ENCODE assay signal across 8 cellular contexts in the genomic region with DNA sequence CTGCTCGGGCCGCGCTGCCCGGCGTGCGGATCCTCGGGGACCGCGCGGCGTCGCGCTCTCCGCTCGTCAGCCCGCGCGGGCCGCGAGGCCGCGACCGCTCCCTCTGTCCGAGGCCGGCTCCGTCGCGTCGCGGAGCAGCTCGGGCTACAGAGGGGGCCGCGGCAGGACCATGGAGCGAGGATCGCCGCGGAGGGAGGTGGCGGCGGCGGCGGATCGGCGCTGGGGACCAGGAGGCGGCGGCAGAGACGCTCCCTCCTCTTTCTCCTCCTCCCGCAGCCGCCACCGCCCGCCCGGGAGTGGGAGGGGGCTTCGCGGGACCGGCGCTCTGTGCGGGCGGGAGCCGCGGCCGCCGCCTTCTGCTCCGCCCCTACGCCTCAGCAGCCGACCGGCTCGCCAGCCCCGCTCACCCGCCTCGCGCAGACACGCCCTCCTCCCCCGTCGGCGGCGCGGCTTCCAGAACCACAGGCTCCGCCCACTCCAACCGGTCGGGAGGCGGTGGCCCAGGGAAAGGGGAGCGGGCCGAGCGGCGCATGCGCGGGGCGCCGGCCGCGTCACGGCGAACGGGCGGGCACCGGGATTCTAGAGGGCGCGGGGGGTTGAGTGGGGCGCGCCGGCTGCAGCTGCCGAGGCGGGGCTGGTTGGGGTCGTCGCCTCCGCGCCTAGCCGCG. TPM values are rescaled to one million over a fixed set of nuclear protein-coding genes. Genes with fewer than 3 reads are reported as not detected.
DNase-seq lines count a peak whose midpoint lies in the region; ATAC-seq lines count a peak whose summit lies in the region.

A gene with protein sequence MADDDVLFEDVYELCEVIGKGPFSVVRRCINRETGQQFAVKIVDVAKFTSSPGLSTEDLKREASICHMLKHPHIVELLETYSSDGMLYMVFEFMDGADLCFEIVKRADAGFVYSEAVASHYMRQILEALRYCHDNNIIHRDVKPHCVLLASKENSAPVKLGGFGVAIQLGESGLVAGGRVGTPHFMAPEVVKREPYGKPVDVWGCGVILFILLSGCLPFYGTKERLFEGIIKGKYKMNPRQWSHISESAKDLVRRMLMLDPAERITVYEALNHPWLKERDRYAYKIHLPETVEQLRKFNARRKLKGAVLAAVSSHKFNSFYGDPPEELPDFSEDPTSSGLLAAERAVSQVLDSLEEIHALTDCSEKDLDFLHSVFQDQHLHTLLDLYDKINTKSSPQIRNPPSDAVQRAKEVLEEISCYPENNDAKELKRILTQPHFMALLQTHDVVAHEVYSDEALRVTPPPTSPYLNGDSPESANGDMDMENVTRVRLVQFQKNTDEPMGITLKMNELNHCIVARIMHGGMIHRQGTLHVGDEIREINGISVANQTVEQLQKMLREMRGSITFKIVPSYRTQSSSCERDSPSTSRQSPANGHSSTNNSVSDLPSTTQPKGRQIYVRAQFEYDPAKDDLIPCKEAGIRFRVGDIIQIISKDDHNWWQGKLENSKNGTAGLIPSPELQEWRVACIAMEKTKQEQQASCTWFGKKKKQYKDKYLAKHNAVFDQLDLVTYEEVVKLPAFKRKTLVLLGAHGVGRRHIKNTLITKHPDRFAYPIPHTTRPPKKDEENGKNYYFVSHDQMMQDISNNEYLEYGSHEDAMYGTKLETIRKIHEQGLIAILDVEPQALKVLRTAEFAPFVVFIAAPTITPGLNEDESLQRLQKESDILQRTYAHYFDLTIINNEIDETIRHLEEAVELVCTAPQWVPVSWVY (minus strand): TSS at position 298 of the 668 bp plus-strand sequence. CDS start 566 bp downstream, outside the sequence.

- DNase-seq in CMK (ENCODE audit: low read depth) (peak; percentile 65), HT1080 (ENCODE audit: low read depth) (peak; percentile 85), medulla oblongata (ENCODE audit: extremely low spot score) (peak; percentile 92)
- peak; percentile 81 for DNase-seq in NK-92 treated with Interleukin-12 subunit alpha and Interleukin-12 subunit beta, amount 100 ng/mL, for 24 hours (lab: John Stamatoyannopoulos, UW)
- peak; percentile 90 for DNase-seq in activated CD8-positive, alpha-beta memory T cell treated with anti-CD3 and anti-CD28 coated beads for 24 hours
- DNase-seq in effector CD4-positive, alpha-beta T cell: peak; percentile 81
- peak; percentile 71 to 85 (median 84) for DNase-seq in stimulated activated CD4-positive, alpha-beta T cell treated with anti-CD3 and anti-CD28 coated beads, TNF-alpha, amount 100 ng/mL, for 4 hours (ENCODE audit: low read depth in 3 of 3)

- peak; percentile 73 for ATAC-seq in GM21367 (IDR thresholded peaks at IDR 0.05; ENCODE audit: unreplicated experiment)

RNA-seq across cellular contexts. Expression of the gene that starts here (rescaled TPM):
- 11.8 and 12.7 TPM in 2 replicates for total RNA-seq in HT1080 (2014; rRNA removed; shearing (Covaris generic))
- polyA plus RNA-seq in HT1080 (2015; cell fraction: cytosol; rRNA removed): 12.0 and 12.2 TPM in 2 replicates
- 15.2 and 16.9 TPM in 2 replicates for polyA plus RNA-seq in HT1080 (2015; cell fraction: nucleus; rRNA removed)

Comparison
In these comparisons a context has a peak if more than half of its experiments do, and no peak if none do; other contexts are left out.
1. Peak in every context shown above with its lines: DNase-seq and ATAC-seq.